ENCODE assay signal across 22 cellular contexts in genomic region chr22:29816980-29817379, GRCh38. TPM values are rescaled to one million over a fixed set of nuclear protein-coding genes. Genes with fewer than 3 reads are reported as not detected.
DNase-seq lines count a peak whose midpoint lies in the region; ATAC-seq and TF ChIP-seq lines count a peak whose summit lies in the region.
"Had no signal": no experiment of that assay in that cellular context is flagged by ENCODE, and none has a peak within 500 bp of the region (broad histone marks: within the 10 kb centered on the region; RNA-seq: fewer than 3 reads in every experiment).

No MANE protein-coding gene starts in this region.

- H3K4me1 Mint-ChIP-seq in CD14-positive monocyte = peaks cover 16% of the 10 kb centered on the region
- H3K4me1 Mint-ChIP-seq: memory B cell had no signal

- intact Hi-C loops in CD14-positive monocyte (cut with micrococcal nuclease) = no loop called here
- intact Hi-C loops in gastrocnemius medialis (cut with DNase I; ENCODE audit: low total_unique reads) = no loop called here

- TF ChIP-seq CTCF in CD14-positive monocyte (IDR thresholded peaks at IDR 0.05) (no peak), epithelial cell of esophagus (IDR thresholded peaks at IDR 0.05; ENCODE audit: insufficient read depth, low read depth, low read length, missing control alignments) (no peak), gastrocnemius medialis (IDR thresholded peaks at IDR 0.05 in 4 of 5, conservative IDR thresholded peaks at IDR 0.05 in 1 of 5) (no peak)

- in situ Hi-C loops in gastrocnemius medialis (cut with MboI; ENCODE audit: low sequenced_read_pairs in 4 of 4) = no loop called here

- H3K36me3 ChIP-seq in gastrocnemius medialis (peaks cover 0 to 67% of the 10 kb centered on the region in 2 donors), SJCRH30 (peaks cover 21% of the 10 kb centered on the region)

- H3K27ac Mint-ChIP-seq in CD14-positive monocyte = peak overlapping the region in 4 of 7 donors; percentile 15 to 50 (median 33)
- H3K27ac Mint-ChIP-seq: activated naive CD4-positive, alpha-beta T cell treated with anti-CD3 and anti-CD28 coated beads, Interleukin-2, amount 10 ng/mL, durations not matched to agents 7 days and 5 days; memory B cell; type B pancreatic cell had no signal

- H3K4me1 ChIP-seq in gastrocnemius medialis (peaks cover 39 to 46% of the 10 kb centered on the region in 2 donors), SJCRH30 (no peaks in the 10 kb centered on the region)

- H3K27ac ChIP-seq in gastrocnemius medialis = peak overlapping the region; percentile 80 to 87 (median 84)
- H3K27ac ChIP-seq in SJCRH30 = no peak overlapping the region

- peaks cover 75 to 83% of the 10 kb centered on the region in 2 donors for H3K36me3 Mint-ChIP-seq in CD14-positive monocyte

- H3K9me3 Mint-ChIP-seq in CD14-positive monocyte = no peaks in the 10 kb centered on the region
- H3K9me3 Mint-ChIP-seq: activated naive CD4-positive, alpha-beta T cell treated with anti-CD3 and anti-CD28 coated beads, Interleukin-2, amount 10 ng/mL, durations not matched to agents 7 days and 5 days; memory B cell; naive B cell; type B pancreatic cell had no signal

- no peak overlapping the region for H3K4me3 Mint-ChIP-seq in CD14-positive monocyte
- H3K4me3 Mint-ChIP-seq: activated naive CD4-positive, alpha-beta T cell treated with anti-CD3 and anti-CD28 coated beads, Interleukin-2, amount 10 ng/mL, durations not matched to agents 7 days and 5 days; memory B cell; naive B cell had no signal

- DNase-seq in CD14-positive monocyte (ENCODE audit: low spot score) (no peak), NCI-H1694 treated with DMSO at 0.1 percent for 48 hours (lab: John Stamatoyannopoulos, UW) (peak; percentile 26), epithelial cell of esophagus (ENCODE audit: low read depth) (peak; percentile 52), gastrocnemius medialis (no peak), SJCRH30 (no peak)
- DNase-seq: ACHN; activated naive CD4-positive, alpha-beta T cell treated with anti-CD3 and anti-CD28 coated beads, Interleukin-2, amount 10 ng/mL, durations not matched to agents 7 days and 5 days; activated T-cell treated with anti-CD3 and anti-CD28 coated beads, Interleukin-2, amount 50 U/mL, for 48 hours; Calu3; dermis blood vessel endothelial cell; H7; MG63; naive B cell; NCI-H1436; stimulated activated CD4-positive, alpha-beta T cell treated with anti-CD3 and anti-CD28 coated beads, Interleukin-4, amount 100 ng/mL, for 24 hours; stimulated activated naive CD8-positive, alpha-beta T cell treated with anti-CD3 and anti-CD28 coated beads, Interleukin-15, Interleukin-2, amounts not matched to agents 100 U/mL and 50 U/mL, for 24 hours had no signal

- H3K27me3 ChIP-seq in gastrocnemius medialis (no peaks in the 10 kb centered on the region), SJCRH30 (no peaks in the 10 kb centered on the region)
- H3K27me3 ChIP-seq: MG63 had no signal

- H3K4me3 ChIP-seq in epithelial cell of esophagus (ENCODE audit: low read length) (no peak overlapping the region), gastrocnemius medialis (no peak overlapping the region), SJCRH30 (no peak overlapping the region)
- H3K4me3 ChIP-seq: K562, MG63 had no signal

- ATAC-seq in gastrocnemius medialis (no peak), GM18909 (IDR thresholded peaks at IDR 0.05; ENCODE audit: poor library complexity, unreplicated experiment) (no peak), HG03460 (IDR thresholded peaks at IDR 0.05; ENCODE audit: unreplicated experiment) (no peak), GM18873 (IDR thresholded peaks at IDR 0.05; ENCODE audit: low FRiP score, unreplicated experiment) (no peak)
- ATAC-seq: K562; stimulated activated naive CD8-positive, alpha-beta T cell treated with anti-CD3 and anti-CD28 coated beads, Interleukin-15, Interleukin-2, amounts not matched to agents 100 U/mL and 50 U/mL, for 24 hours had no signal

- TF ChIP-seq POLR2A in gastrocnemius medialis (IDR thresholded peaks at IDR 0.05) = no peak

- H3K9me3 ChIP-seq in gastrocnemius medialis = no peaks in the 10 kb centered on the region
- H3K9me3 ChIP-seq in SJCRH30 (replicated peaks) = no peaks in the 10 kb centered on the region
- H3K9me3 ChIP-seq: MG63 had no signal

- no peaks in the 10 kb centered on the region for H3K27me3 Mint-ChIP-seq in CD14-positive monocyte (ENCODE audit: low read depth in 3 of 3)
- H3K27me3 Mint-ChIP-seq: activated naive CD4-positive, alpha-beta T cell treated with anti-CD3 and anti-CD28 coated beads, Interleukin-2, amount 10 ng/mL, durations not matched to agents 7 days and 5 days; memory B cell; naive B cell had no signal

RNA-seq across cellular contexts. Expression of gene ASCC2, which starts 21.1 kb away (rescaled TPM):
- 10 to 100 TPM; 23.8 to 39.6 TPM for polyA plus RNA-seq in CD14-positive monocyte
- 10 to 100 TPM; 26.4 to 45.2 (median 35.6) TPM for total RNA-seq in gastrocnemius medialis
- total RNA-seq in SJCRH30 (2014; rRNA removed; shearing (Covaris generic)) = 19.5 and 22.1 TPM in 2 replicates

RNA-seq across cellular contexts. Expression of gene UQCR10, which starts 49.8 kb away (rescaled TPM):
- 100 to 1,000 TPM; 287 to 314 TPM for polyA plus RNA-seq in CD14-positive monocyte
- total RNA-seq in gastrocnemius medialis = 100 to 1,000 TPM; 119 to 261 (median 179) TPM
- 100 and 116 TPM in 2 replicates for total RNA-seq in SJCRH30 (2014; rRNA removed; shearing (Covaris generic))

RNA-seq across cellular contexts. Expression of gene ZMAT5, which starts 50.2 kb away (rescaled TPM):
- polyA plus RNA-seq in CD14-positive monocyte = 10 to 100 TPM; 59.3 to 79.4 TPM
- total RNA-seq in gastrocnemius medialis = 10 to 100 TPM; 23.8 to 38.6 (median 33.8) TPM
- total RNA-seq in SJCRH30 (2014; rRNA removed; shearing (Covaris generic)) = 16.1 and 16.8 TPM in 2 replicates

Comparison
In these comparisons a context has a peak if more than half of its experiments do, and no peak if none do; other contexts are left out.
1. DNase-seq: peak in NCI-H1694 treated with DMSO at 0.1 percent for 48 hours (single experiment) and epithelial cell of esophagus (single experiment); none in CD14-positive monocyte (single experiment), gastrocnemius medialis (0 of 2) and SJCRH30 (0 of 2).